ENCODE assay signal across 1 cellular context in genomic region chr12:93808169-93808899, GRCh38.
TF ChIP-seq lines count a peak whose summit lies in the region.

No MANE protein-coding gene starts in this region.

TF ChIP-seq in K562, 482 proteins besides CTCF, POLR2A, EP300 and RAD21 (continued from another document):
- TF ChIP-seq, protein P1, sequence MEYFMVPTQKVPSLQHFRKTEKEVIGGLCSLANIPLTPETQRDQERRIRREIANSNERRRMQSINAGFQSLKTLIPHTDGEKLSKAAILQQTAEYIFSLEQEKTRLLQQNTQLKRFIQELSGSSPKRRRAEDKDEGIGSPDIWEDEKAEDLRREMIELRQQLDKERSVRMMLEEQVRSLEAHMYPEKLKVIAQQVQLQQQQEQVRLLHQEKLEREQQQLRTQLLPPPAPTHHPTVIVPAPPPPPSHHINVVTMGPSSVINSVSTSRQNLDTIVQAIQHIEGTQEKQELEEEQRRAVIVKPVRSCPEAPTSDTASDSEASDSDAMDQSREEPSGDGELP (CRISPR knock-in tag; IDR thresholded peaks at IDR 0.05; ENCODE audit: borderline replicate concordance), result no peak
- TF ChIP-seq PURB (CRISPR knock-in tag; IDR thresholded peaks at IDR 0.05; ENCODE audit: low read depth), result no peak
- no peak for TF ChIP-seq SRSF3 (IDR thresholded peaks at IDR 0.05; ENCODE audit: insufficient read depth, low read length)
- no peak for TF ChIP-seq CREM (IDR thresholded peaks at IDR 0.05; ENCODE audit: low read depth)
- TF ChIP-seq PKNOX1 (IDR thresholded peaks at IDR 0.05), result no peak
- TF ChIP-seq VEZF1 (CRISPR knock-in tag; IDR thresholded peaks at IDR 0.05), result no peak
- no peak for TF ChIP-seq DLX4 (CRISPR knock-in tag; IDR thresholded peaks at IDR 0.05)
- TF ChIP-seq ZNF174 (CRISPR knock-in tag; IDR thresholded peaks at IDR 0.05), result no peak
